9 cellular contexts compared by ENCODE assay signal in the genomic region with DNA sequence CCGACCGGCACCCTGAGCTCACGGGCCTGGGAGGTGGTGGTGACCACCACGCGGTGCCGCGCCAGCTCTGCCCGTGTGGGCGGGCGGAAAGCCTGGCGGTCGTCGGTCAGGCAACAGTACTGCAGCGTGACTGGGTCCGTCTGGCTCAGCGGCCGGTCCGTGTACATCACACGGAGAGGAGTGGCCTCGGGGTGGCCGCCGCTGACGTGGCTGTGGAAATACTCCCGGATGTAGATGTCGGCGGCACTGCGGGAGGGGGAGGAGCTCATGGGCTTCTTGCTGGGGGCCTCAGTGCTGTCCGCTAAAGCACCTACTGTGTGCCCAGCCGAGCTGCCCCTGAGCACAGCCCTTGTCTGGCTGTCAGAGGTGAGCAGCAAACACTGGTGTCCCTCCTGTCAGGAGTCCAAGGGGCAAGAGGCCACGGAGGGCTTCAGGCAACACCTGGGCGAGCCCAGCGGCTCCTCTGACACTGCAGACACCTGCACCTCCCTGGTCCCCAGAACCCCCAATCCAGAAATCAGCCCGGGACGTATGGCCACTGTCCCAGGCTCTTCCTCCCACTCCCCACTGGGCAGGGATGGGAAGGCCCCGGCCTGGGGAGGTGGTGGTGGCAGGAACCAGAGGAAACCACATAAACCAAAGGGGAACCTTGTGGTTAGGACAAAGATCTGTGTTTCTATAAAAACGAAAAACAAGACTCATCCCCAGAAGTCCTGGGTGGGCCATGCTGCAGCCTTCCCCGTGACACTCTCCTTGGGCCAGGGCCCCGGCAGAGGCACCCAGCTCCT. TPM values are rescaled to one million over a fixed set of nuclear protein-coding genes. Genes with fewer than 3 reads are reported as not detected.
DNase-seq lines count a peak whose midpoint lies in the region; ATAC-seq and TF ChIP-seq lines count a peak whose summit lies in the region.
"Had no signal": no experiment of that assay in that cellular context is flagged by ENCODE, and none has a peak within 500 bp of the region (broad histone marks: within the 10 kb centered on the region; RNA-seq: fewer than 3 reads in every experiment).

No MANE protein-coding gene starts in this region.

- peak overlapping the region; percentile 59 for H3K4me3 Mint-ChIP-seq in activated naive CD8-positive, alpha-beta T cell treated with anti-CD3 and anti-CD28 coated beads for 36 hours
- H3K4me3 Mint-ChIP-seq: neural crest cell had no signal

- H3K4me1 Mint-ChIP-seq in activated naive CD8-positive, alpha-beta T cell treated with anti-CD3 and anti-CD28 coated beads for 36 hours, result peaks cover 17% of the 10 kb centered on the region
- H3K4me1 Mint-ChIP-seq: neural crest cell had no signal

- no peak for TF ChIP-seq CTCF in GM10248 (IDR thresholded peaks at IDR 0.05; ENCODE audit: control extremely low read depth, extremely low read depth, low read depth, missing control alignments)

- H3K36me3 Mint-ChIP-seq in activated naive CD8-positive, alpha-beta T cell treated with anti-CD3 and anti-CD28 coated beads for 36 hours, result no peaks in the 10 kb centered on the region

- no peaks in the 10 kb centered on the region for H3K9me3 Mint-ChIP-seq in activated naive CD8-positive, alpha-beta T cell treated with anti-CD3 and anti-CD28 coated beads for 36 hours
- H3K9me3 Mint-ChIP-seq: neural crest cell had no signal

- H3K27ac Mint-ChIP-seq in activated naive CD8-positive, alpha-beta T cell treated with anti-CD3 and anti-CD28 coated beads for 36 hours, result peak overlapping the region; percentile 42

- DNase-seq in GM10248 (ENCODE audit: extremely low spot score) (peak; percentile 69), OCI-M1 (lab: John Stamatoyannopoulos, UW) (peak; percentile 86), cortex of kidney (lab: John Stamatoyannopoulos, UW) (no peak), NCI-H526 treated with DMSO at 0.1 percent for 48 hours (lab: John Stamatoyannopoulos, UW) (no peak), AG20443 (ENCODE audit: low spot score) (no peak)
- DNase-seq in activated naive CD8-positive, alpha-beta T cell treated with anti-CD3 and anti-CD28 coated beads for 36 hours, result peak; percentile 67
- DNase-seq in stimulated activated CD4-positive, alpha-beta T cell treated with anti-CD3 and anti-CD28 coated beads, Interleukin-1b, Interleukin-23, amount 100 ng/mL, for 48 hours, result peak; percentile 51

- CTCF ChIA-PET in GM10248 (lab: Yijun Ruan, JAX), result interaction anchor here (0.9 to 2.4 kb wide), 8 partner anchors 13 to 30 kb away, joined by 3 to 9 read pairs (median 4); a partner anchor contains a TSS

- H3K27me3 Mint-ChIP-seq in activated naive CD8-positive, alpha-beta T cell treated with anti-CD3 and anti-CD28 coated beads for 36 hours, result no peaks in the 10 kb centered on the region

- POLR2A ChIA-PET in GM10248 (lab: Yijun Ruan, JAX), result interaction anchor here (0.5 to 0.7 kb wide), 2 partner anchors 47 to 72 kb away, joined by 3 read pairs; no protein-coding TSS in a partner anchor

- ATAC-seq in HG02571 (IDR thresholded peaks at IDR 0.05; ENCODE audit: unreplicated experiment), result peak; percentile 55

RNA-seq across cellular contexts. Expression of a gene that starts 6.5 kb away (rescaled TPM):
- 10 to 100 TPM; 22.2 to 22.6 TPM for total RNA-seq in activated naive CD8-positive, alpha-beta T cell treated with anti-CD3 and anti-CD28 coated beads for 36 hours

RNA-seq across cellular contexts. Expression of a gene that starts 13.6 kb away (rescaled TPM):
- under 1 TPM; 0.10 to 0.20 TPM for total RNA-seq in activated naive CD8-positive, alpha-beta T cell treated with anti-CD3 and anti-CD28 coated beads for 36 hours

RNA-seq across cellular contexts. Expression of a gene that starts 20.0 kb away (rescaled TPM):
- total RNA-seq in activated naive CD8-positive, alpha-beta T cell treated with anti-CD3 and anti-CD28 coated beads for 36 hours, result not detected
- total RNA-seq: neural crest cell had no signal

RNA-seq across cellular contexts. Expression of a gene that starts 30.4 kb away (rescaled TPM):
- total RNA-seq in activated naive CD8-positive, alpha-beta T cell treated with anti-CD3 and anti-CD28 coated beads for 36 hours, result under 1 TPM; 0.16 to 0.26 TPM
- total RNA-seq: neural crest cell had no signal

RNA-seq across cellular contexts. Expression of a gene that starts 47.0 kb away (rescaled TPM):
- 100 to 1,000 TPM; 128 to 136 TPM for total RNA-seq in activated naive CD8-positive, alpha-beta T cell treated with anti-CD3 and anti-CD28 coated beads for 36 hours

Comparison
In these comparisons a context has a peak if more than half of its experiments do, and no peak if none do; other contexts are left out.
1. DNase-seq: peak in GM10248 (single experiment), OCI-M1 (single experiment), activated naive CD8-positive, alpha-beta T cell treated with anti-CD3 and anti-CD28 coated beads for 36 hours (single experiment) and stimulated activated CD4-positive, alpha-beta T cell treated with anti-CD3 and anti-CD28 coated beads, Interleukin-1b, Interleukin-23, amount 100 ng/mL, for 48 hours (single experiment); none in cortex of kidney (single experiment), NCI-H526 treated with DMSO at 0.1 percent for 48 hours (single experiment) and AG20443 (single experiment).